In genomic region chr1:30607723-30608122, GRCh38 we compare ENCODE assay signal across 1 cellular context.
TF ChIP-seq lines count a peak whose summit lies in the region.

No MANE protein-coding gene starts in this region.

TF ChIP-seq in HEK293, 187 proteins besides CTCF, POLR2A, EP300 and RAD21 (continued from another document):
- TF ChIP-seq, protein P1, sequence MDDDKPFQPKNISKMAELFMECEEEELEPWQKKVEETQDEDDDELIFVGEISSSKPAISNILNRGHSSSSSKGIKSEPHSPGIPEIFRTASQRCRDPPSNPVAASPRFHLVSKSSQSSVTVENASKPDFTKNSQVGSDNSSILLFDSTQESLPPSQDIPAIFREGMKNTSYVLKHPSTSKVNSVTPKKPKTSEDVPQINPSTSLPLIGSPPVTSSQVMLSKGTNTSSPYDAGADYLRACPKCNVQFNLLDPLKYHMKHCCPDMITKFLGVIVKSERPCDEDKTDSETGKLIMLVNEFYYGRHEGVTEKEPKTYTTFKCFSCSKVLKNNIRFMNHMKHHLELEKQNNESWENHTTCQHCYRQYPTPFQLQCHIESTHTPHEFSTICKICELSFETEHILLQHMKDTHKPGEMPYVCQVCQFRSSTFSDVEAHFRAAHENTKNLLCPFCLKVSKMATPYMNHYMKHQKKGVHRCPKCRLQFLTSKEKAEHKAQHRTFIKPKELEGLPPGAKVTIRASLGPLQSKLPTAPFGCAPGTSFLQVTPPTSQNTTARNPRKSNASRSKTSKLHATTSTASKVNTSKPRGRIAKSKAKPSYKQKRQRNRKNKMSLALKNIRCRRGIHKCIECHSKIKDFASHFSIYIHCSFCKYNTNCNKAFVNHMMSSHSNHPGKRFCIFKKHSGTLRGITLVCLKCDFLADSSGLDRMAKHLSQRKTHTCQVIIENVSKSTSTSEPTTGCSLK (tag by site-specific recombination; IDR thresholded peaks at IDR 0.05): no peak
